In the genomic region with DNA sequence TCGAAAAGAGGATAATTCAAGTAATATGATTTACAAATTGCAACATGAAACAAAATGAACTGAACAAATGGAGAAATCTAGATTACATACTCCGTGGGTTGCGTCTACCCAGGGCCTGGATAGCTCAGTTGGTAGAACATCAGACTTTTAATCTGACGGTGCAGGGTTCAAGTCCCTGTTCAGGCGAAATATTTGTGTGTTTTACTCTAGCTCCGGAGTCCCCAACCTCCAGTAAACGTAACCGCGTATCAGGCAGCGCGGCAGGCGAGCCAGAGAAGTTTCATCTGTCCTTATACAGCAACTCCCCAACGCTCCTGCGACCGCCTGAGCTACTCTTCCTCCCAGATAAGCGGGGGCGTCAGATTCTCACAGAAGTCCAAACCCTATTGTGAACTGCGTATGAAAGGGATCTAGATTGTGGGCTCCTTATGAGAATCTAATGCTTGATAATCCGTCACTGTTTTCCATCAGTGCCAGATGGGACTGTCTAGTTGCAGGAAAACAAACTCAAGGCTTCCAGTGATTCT, we compare ENCODE assay signal across 8 cellular contexts.
A peak's percentile ranks its signal among the peaks of the same experiment; 100 is the strongest.
DNase-seq lines count a peak whose midpoint lies in the region; ATAC-seq and TF ChIP-seq lines count a peak whose summit lies in the region.

No MANE protein-coding gene starts in this region.

- TF ChIP-seq CTCF in BE2C (IDR thresholded peaks at IDR 0.05; ENCODE audit: low read depth, low read length) = no peak

- DNase-seq in BE2C (peak; percentile 91), HS-27A (ENCODE audit: low read depth) (peak; percentile 52), SHP77 treated with DMSO at 0.1 percent for 48 hours (lab: John Stamatoyannopoulos, UW) (peak; percentile 77), foreskin melanocyte (peak; percentile 68), NCI-H510A (lab: John Stamatoyannopoulos, UW) (no peak), sciatic nerve (ENCODE audit: low spot score) (no peak)

- intact Hi-C loops in sciatic nerve (cut with DNase I) = no loop called here

- no peaks in the 10 kb centered on the region for H3K4me1 ChIP-seq in BE2C

- no peaks in the 10 kb centered on the region for H3K9me3 ChIP-seq in BE2C

- H3K4me3 ChIP-seq in BE2C (ENCODE audit: low read depth, low read length) = peak overlapping the region; percentile 75

- H3K36me3 ChIP-seq in BE2C = no peaks in the 10 kb centered on the region

- ATAC-seq in GM18873 (IDR thresholded peaks at IDR 0.05; ENCODE audit: low FRiP score, unreplicated experiment) (no peak), GM19467 (IDR thresholded peaks at IDR 0.05; ENCODE audit: unreplicated experiment) (no peak), sciatic nerve (no peak)

- peaks cover 28% of the 10 kb centered on the region for H3K27me3 ChIP-seq in BE2C

Comparison
In these comparisons a context has a peak if more than half of its experiments do, and no peak if none do; other contexts are left out.
1. DNase-seq: peak in BE2C (single experiment), HS-27A (single experiment), SHP77 treated with DMSO at 0.1 percent for 48 hours (single experiment) and foreskin melanocyte (single experiment); none in NCI-H510A (single experiment) and sciatic nerve (single experiment).